Comparison of ENCODE assay signal across 17 cellular contexts in genomic region chr16:86946396-86946795, GRCh38.
A peak's percentile ranks its signal among the peaks of the same experiment; 100 is the strongest.
DNase-seq lines count a peak whose midpoint lies in the region; ATAC-seq, FAIRE-seq and TF ChIP-seq lines count a peak whose summit lies in the region.
"Had no signal": no experiment of that assay in that cellular context is flagged by ENCODE, and none has a peak within 500 bp of the region (broad histone marks: within the 10 kb centered on the region; RNA-seq: fewer than 3 reads in every experiment).

No MANE protein-coding gene starts in this region.

- peaks cover 61% of the 10 kb centered on the region for H3K4me1 Mint-ChIP-seq in osteocyte (ENCODE audit: unreplicated experiment)

- no peaks in the 10 kb centered on the region for H4K20me1 ChIP-seq in endothelial cell of umbilical vein (replicated peaks; ENCODE audit: control insufficient read depth, extremely low read depth, insufficient read depth, low read length)

- no peaks in the 10 kb centered on the region for H3K9me3 Mint-ChIP-seq in osteocyte (ENCODE audit: unreplicated experiment)

- H3K4me3 ChIP-seq in endothelial cell of umbilical vein (replicated peaks in 1 of 3; ENCODE audit: insufficient read depth in 1 of 3, low read depth in 1 of 3, low read length in 3 of 3) (peak overlapping the region in 1 of 3 experiments; percentile 35), lower leg skin (ENCODE audit: low read depth, poor library complexity, severe bottlenecking) (no peak overlapping the region)
- H3K4me3 ChIP-seq: ascending aorta, gastrocnemius medialis, testis had no signal

- TF ChIP-seq POLR2A in endothelial cell of umbilical vein (IDR thresholded peaks at IDR 0.05; ENCODE audit: low read depth, low read length) (no peak), lower leg skin (IDR thresholded peaks at IDR 0.05) (no peak)

- peak; percentile 90 for FAIRE-seq in endothelial cell of umbilical vein (lab: Jason Lieb, UNC)
- FAIRE-seq: TTC549 had no signal

- H3K79me2 ChIP-seq in endothelial cell of umbilical vein (ENCODE audit: control insufficient read depth, insufficient read depth, low read length) = no peaks in the 10 kb centered on the region

- peak overlapping the region; percentile 49 for H3K9ac ChIP-seq in endothelial cell of umbilical vein (replicated peaks; ENCODE audit: extremely low read depth, insufficient read depth, low read length)

- TF ChIP-seq CTCF in endothelial cell of umbilical vein (IDR thresholded peaks at IDR 0.05; ENCODE audit: extremely low read depth in 1 of 2, insufficient read depth in 1 of 2, low read depth in 1 of 2, low read length in 2 of 2) (no peak), osteocyte (IDR thresholded peaks at IDR 0.05) (no peak), lower leg skin (IDR thresholded peaks at IDR 0.05) (no peak)

- H3K27ac ChIP-seq in endothelial cell of umbilical vein (ENCODE audit: insufficient read depth, low read depth, low read length) = peak overlapping the region; percentile 61
- H3K27ac ChIP-seq: ascending aorta, C4-2B, gastrocnemius medialis, testis had no signal

- H3K9me1 ChIP-seq in endothelial cell of umbilical vein (replicated peaks; ENCODE audit: control insufficient read depth, extremely low read depth, insufficient read depth, low read length) = no peaks in the 10 kb centered on the region

- H3K36me3 Mint-ChIP-seq in osteocyte (ENCODE audit: unreplicated experiment) = no peaks in the 10 kb centered on the region

- DNase-seq in Caki2 (ENCODE audit: low read depth) (peak; percentile 49), NCI-H226 (peak; percentile 20), endothelial cell of umbilical vein (ENCODE audit: low read depth, low spot score) (peak; percentile 49), osteocyte (ENCODE audit: extremely low spot score, unreplicated experiment) (no peak), AG20443 (ENCODE audit: low spot score) (no peak), lower leg skin (ENCODE audit: low spot score in 2 of 2) (no peak), NOMO-1 treated with dmso at 0.1 percent for 144 hours (lab: John Stamatoyannopoulos, UW; ENCODE audit: unreplicated experiment) (no peak)
- DNase-seq: activated CD8-positive, alpha-beta T cell treated with anti-CD3 and anti-CD28 coated beads, Interleukin-2, amount 10 ng/mL, durations not matched to agents 7 days and 5 days; effector CD8-positive, alpha-beta T cell; gastrocnemius medialis; NCI-H187; NCI-H82; testis had no signal

- CTCF ChIA-PET in endothelial cell of umbilical vein (lab: Charles Lee) = interaction anchor here (0.9 to 1.8 kb wide), 3 partner anchors 9 to 12 kb away, joined by 4 to 10 read pairs (median 5); no protein-coding TSS in a partner anchor

- in situ Hi-C loops in Caki2 (cut with HindIII; ENCODE audit: low pct_unique_long_range_greater_than_20kb, low sequenced_read_pairs) = no loop called here

- ATAC-seq in GM18907 (IDR thresholded peaks at IDR 0.05; ENCODE audit: unreplicated experiment) = no peak
- ATAC-seq: activated CD8-positive, alpha-beta T cell treated with anti-CD3 and anti-CD28 coated beads, Interleukin-2, amount 10 ng/mL, durations not matched to agents 7 days and 5 days; gastrocnemius medialis had no signal

- 54 to 55% methylated on average over 7 of the region's 7 CpGs for WGBS in lower leg skin, 2 donors

- H3K4me2 ChIP-seq in endothelial cell of umbilical vein (ENCODE audit: insufficient read depth, low read length) = peak overlapping the region; percentile 81

- peaks cover 28% of the 10 kb centered on the region for H3K4me1 ChIP-seq in endothelial cell of umbilical vein (ENCODE audit: control insufficient read depth, extremely low read depth, insufficient read depth, low read length)
- H3K4me1 ChIP-seq: gastrocnemius medialis, testis had no signal

- no TSS peak for BruUV-seq in endothelial cell of umbilical vein (replicated peaks; lab: Mats Ljungman, UMichigan)

- H2AFZ ChIP-seq in endothelial cell of umbilical vein (ENCODE audit: low read depth, low read length) = peak overlapping the region; percentile 41

- no peaks in the 10 kb centered on the region for H3K36me3 ChIP-seq in endothelial cell of umbilical vein (ENCODE audit: control insufficient read depth in 2 of 2, extremely low read depth in 1 of 2, insufficient read depth in 2 of 2, low read length in 2 of 2)
- H3K36me3 ChIP-seq: ascending aorta, gastrocnemius medialis had no signal

- dilution Hi-C loops in endothelial cell of umbilical vein (cut with MboI; ENCODE audit: extremely low pct_ligation_motif_present, low sequenced_read_pairs) = no loop called here

- no peaks in the 10 kb centered on the region for H3K27me3 ChIP-seq in endothelial cell of umbilical vein (ENCODE audit: control insufficient read depth in 2 of 2, insufficient read depth in 2 of 2, low read length in 2 of 2)
- H3K27me3 ChIP-seq: ascending aorta, gastrocnemius medialis, testis had no signal

- intact Hi-C loops in endothelial cell of umbilical vein (cut with micrococcal nuclease) = loop anchor here (1.0 to 2.0 kb wide), 2 partner anchors 15 to 70 kb away; no protein-coding TSS in a partner anchor
- intact Hi-C loops in lower leg skin (cut with DNase I; ENCODE audit: low total_unique reads) = no loop called here

- POLR2A ChIA-PET in endothelial cell of umbilical vein (lab: Charles Lee) = no interaction called here

- no peak overlapping the region for H3K4me3 Mint-ChIP-seq in osteocyte (ENCODE audit: unreplicated experiment)
- H3K4me3 Mint-ChIP-seq: activated CD8-positive, alpha-beta T cell treated with anti-CD3 and anti-CD28 coated beads, Interleukin-2, amount 10 ng/mL, durations not matched to agents 7 days and 5 days had no signal

- peak overlapping the region; percentile 35 for H3K27ac Mint-ChIP-seq in osteocyte (ENCODE audit: unreplicated experiment)
- H3K27ac Mint-ChIP-seq: activated CD8-positive, alpha-beta T cell treated with anti-CD3 and anti-CD28 coated beads, Interleukin-2, amount 10 ng/mL, durations not matched to agents 7 days and 5 days had no signal

- H3K27me3 Mint-ChIP-seq in osteocyte (ENCODE audit: unreplicated experiment) = no peaks in the 10 kb centered on the region

- no peaks in the 10 kb centered on the region for H3K9me3 ChIP-seq in endothelial cell of umbilical vein (replicated peaks; ENCODE audit: control insufficient read depth, insufficient read depth, low read length)
- H3K9me3 ChIP-seq: ascending aorta, gastrocnemius medialis, testis had no signal

TF ChIP-seq in endothelial cell of umbilical vein, 7 proteins besides CTCF, POLR2A, EP300 and RAD21:
- TF ChIP-seq MAX (IDR thresholded peaks at IDR 0.05; ENCODE audit: insufficient read depth, insufficient read length) (no peak), MYC (IDR thresholded peaks at IDR 0.05; ENCODE audit: low read depth, low read length) (no peak), FOS (IDR thresholded peaks at IDR 0.05; ENCODE audit: borderline replicate concordance, insufficient read depth, low read length) (peak; percentile 37), POLR2AphosphoS5 (IDR thresholded peaks at IDR 0.05; ENCODE audit: insufficient read depth, low read depth, low read length) (peak; percentile 46), EZH2 (IDR thresholded peaks at IDR 0.05; ENCODE audit: borderline replicate concordance, low read depth, low read length, severe bottlenecking) (no peak), JUN (IDR thresholded peaks at IDR 0.05; ENCODE audit: borderline replicate concordance, insufficient read depth, insufficient read length, low read depth) (peak; percentile 23), GATA2 (IDR thresholded peaks at IDR 0.05; ENCODE audit: insufficient read depth, insufficient read length, low read depth, low read length) (peak; percentile 81)

Comparison
In these comparisons a context has a peak if more than half of its experiments do, and no peak if none do; other contexts are left out.
1. DNase-seq: peak in Caki2 (single experiment), NCI-H226 (single experiment) and endothelial cell of umbilical vein (single experiment); none in osteocyte (single experiment), AG20443 (single experiment), lower leg skin (0 of 2) and NOMO-1 treated with dmso at 0.1 percent for 144 hours (single experiment).